ENCODE assay signal across 11 cellular contexts in genomic region chr22:49103314-49104052, GRCh38.
DNase-seq lines count a peak whose midpoint lies in the region; TF ChIP-seq lines count a peak whose summit lies in the region.
"Had no signal": no experiment of that assay in that cellular context is flagged by ENCODE, and none has a peak within 500 bp of the region (broad histone marks: within the 10 kb centered on the region; RNA-seq: fewer than 3 reads in every experiment).

No MANE protein-coding gene starts in this region.

- H3K4me3 ChIP-seq in foreskin fibroblast (ENCODE audit: low read depth in 1 of 2, low read length in 2 of 2) (no peak overlapping the region), tibial artery (no peak overlapping the region)
- H3K4me3 ChIP-seq: adrenal gland, right atrium auricular region had no signal

- intact Hi-C loops in tibial artery (cut with DNase I; ENCODE audit: low total_unique reads) = no loop called here

- DNase-seq in DMS153 treated with DMSO at 0.1 percent for 48 hours (lab: John Stamatoyannopoulos, UW; ENCODE audit: unreplicated experiment) (peak; percentile 83), NCI-H1694 (lab: John Stamatoyannopoulos, UW) (peak; percentile 65), NCI-H748 treated with DMSO at 0.1 percent for 48 hours (lab: John Stamatoyannopoulos, UW) (peak; percentile 98), left kidney (ENCODE audit: low read depth, low spot score) (peak; percentile 63), foreskin fibroblast (no peak), GDM1 (lab: John Stamatoyannopoulos, UW) (no peak), tibial artery (no peak)
- DNase-seq in stimulated activated CD4-positive, alpha-beta T cell treated with anti-CD3 and anti-CD28 coated beads, Interleukin-12 subunit alpha, Interleukin-12 subunit beta, amount 100 ng/mL, for 4 hours = no peak
- DNase-seq: adrenal gland, NCI-H1048 had no signal

- no peaks in the 10 kb centered on the region for H3K36me3 ChIP-seq in tibial artery
- H3K36me3 ChIP-seq: adrenal gland, right atrium auricular region had no signal

- peaks cover 0 to 12% of the 10 kb centered on the region in 2 donors for H3K27me3 ChIP-seq in tibial artery

- peaks cover 0 to 6% (median 0%) of the 10 kb centered on the region in 4 donors for H3K4me1 ChIP-seq in tibial artery
- H3K4me1 ChIP-seq: adrenal gland, right atrium auricular region had no signal

- no peaks in the 10 kb centered on the region for H3K9me3 ChIP-seq in tibial artery
- H3K9me3 ChIP-seq: adrenal gland, right atrium auricular region had no signal

- no peak overlapping the region for H3K27ac ChIP-seq in tibial artery
- H3K27ac ChIP-seq: adrenal gland, right atrium auricular region had no signal

- TF ChIP-seq CTCF in foreskin fibroblast (IDR thresholded peaks at IDR 0.05; ENCODE audit: low read depth, low read length) = no peak
- no peak for TF ChIP-seq CTCF in tibial artery (IDR thresholded peaks at IDR 0.05)

Comparison
In these comparisons a context has a peak if more than half of its experiments do, and no peak if none do; other contexts are left out.
1. DNase-seq: peak in DMS153 treated with DMSO at 0.1 percent for 48 hours (single experiment), NCI-H1694 (single experiment), NCI-H748 treated with DMSO at 0.1 percent for 48 hours (single experiment) and left kidney (single experiment); none in foreskin fibroblast (0 of 2), stimulated activated CD4-positive, alpha-beta T cell treated with anti-CD3 and anti-CD28 coated beads, Interleukin-12 subunit alpha, Interleukin-12 subunit beta, amount 100 ng/mL, for 4 hours (single experiment), GDM1 (single experiment) and tibial artery (0 of 2).